ENCODE assay signal across 1 cellular context in genomic region chr5:177487975-177488374, GRCh38.
TF ChIP-seq lines count a peak whose summit lies in the region.

No MANE protein-coding gene starts in this region.

TF ChIP-seq in GM12878, 131 proteins besides CTCF, POLR2A, EP300 and RAD21:
- TF ChIP-seq SPI1 (IDR thresholded peaks at IDR 0.05; ENCODE audit: borderline replicate concordance, insufficient read depth, low read depth, low read length): no peak
- no peak for TF ChIP-seq CREB1 (IDR thresholded peaks at IDR 0.05; ENCODE audit: low read depth)
- TF ChIP-seq POLR2AphosphoS2 (IDR thresholded peaks at IDR 0.05; ENCODE audit: low read depth, low read length): no peak
- TF ChIP-seq, protein P1, sequence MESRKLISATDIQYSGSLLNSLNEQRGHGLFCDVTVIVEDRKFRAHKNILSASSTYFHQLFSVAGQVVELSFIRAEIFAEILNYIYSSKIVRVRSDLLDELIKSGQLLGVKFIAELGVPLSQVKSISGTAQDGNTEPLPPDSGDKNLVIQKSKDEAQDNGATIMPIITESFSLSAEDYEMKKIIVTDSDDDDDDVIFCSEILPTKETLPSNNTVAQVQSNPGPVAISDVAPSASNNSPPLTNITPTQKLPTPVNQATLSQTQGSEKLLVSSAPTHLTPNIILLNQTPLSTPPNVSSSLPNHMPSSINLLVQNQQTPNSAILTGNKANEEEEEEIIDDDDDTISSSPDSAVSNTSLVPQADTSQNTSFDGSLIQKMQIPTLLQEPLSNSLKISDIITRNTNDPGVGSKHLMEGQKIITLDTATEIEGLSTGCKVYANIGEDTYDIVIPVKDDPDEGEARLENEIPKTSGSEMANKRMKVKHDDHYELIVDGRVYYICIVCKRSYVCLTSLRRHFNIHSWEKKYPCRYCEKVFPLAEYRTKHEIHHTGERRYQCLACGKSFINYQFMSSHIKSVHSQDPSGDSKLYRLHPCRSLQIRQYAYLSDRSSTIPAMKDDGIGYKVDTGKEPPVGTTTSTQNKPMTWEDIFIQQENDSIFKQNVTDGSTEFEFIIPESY (IDR thresholded peaks at IDR 0.05): 0 out of 2 replicates have a peak, but pooled peaks have one; percentile 35
